Comparison of ENCODE assay signal across 8 cellular contexts in the genomic region with DNA sequence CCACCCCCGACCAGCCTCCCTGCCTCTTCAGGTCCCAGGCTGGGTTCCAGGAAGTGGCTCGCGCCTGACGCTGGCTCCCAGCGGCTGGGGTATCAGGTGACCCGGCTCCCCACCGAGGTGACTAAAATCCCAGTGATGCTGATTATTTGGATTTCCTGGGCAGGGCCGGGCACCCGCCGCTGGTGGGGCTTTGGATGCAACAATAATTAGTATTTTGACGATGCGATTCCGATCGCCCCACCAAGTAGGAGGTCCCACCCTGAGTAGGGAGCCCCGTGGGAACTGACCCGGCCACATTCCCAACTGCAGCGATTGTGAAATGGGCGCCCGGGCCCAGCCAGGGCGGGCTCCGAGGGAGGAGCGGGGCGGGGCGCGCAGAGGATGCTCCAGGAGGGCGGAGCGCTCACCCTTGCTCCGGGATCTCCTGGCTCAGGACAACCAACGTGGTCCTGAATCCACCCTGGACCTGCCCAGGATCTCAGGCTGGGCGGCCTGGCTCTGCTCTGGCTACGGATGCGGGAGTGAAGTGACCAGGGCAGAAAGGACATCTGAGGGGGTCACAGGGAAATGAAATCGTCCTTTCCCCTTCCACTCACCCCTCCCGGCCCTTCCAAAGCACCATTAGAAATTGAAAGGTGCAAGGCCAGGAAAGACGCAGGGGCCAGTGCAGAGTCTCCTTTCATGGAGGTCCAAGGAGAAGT. TPM values are rescaled to one million over a fixed set of nuclear protein-coding genes. Genes with fewer than 3 reads are reported as not detected.
DNase-seq lines count a peak whose midpoint lies in the region; ATAC-seq and TF ChIP-seq lines count a peak whose summit lies in the region.

No MANE protein-coding gene starts in this region.

- no peak for TF ChIP-seq POLR2A in upper lobe of left lung (IDR thresholded peaks at IDR 0.05)

- in situ Hi-C loops in T47D (cut with HindIII; ENCODE audit: low pct_unique_long_range_greater_than_20kb, low sequenced_read_pairs): loop anchor here (25.0 kb wide), 1 partner anchor 193 kb away; no protein-coding TSS in a partner anchor

- peak overlapping the region; percentile 27; the same call in 1 of the 2 replicates for H3K4me3 ChIP-seq in BJ (ENCODE audit: low read depth, low read length)
- H3K4me3 ChIP-seq in upper lobe of left lung: peak overlapping the region in 3 of 4 donors; percentile 13 to 44 (median 37)

- no peaks in the 10 kb centered on the region for H3K36me3 ChIP-seq in BJ (ENCODE audit: control insufficient read depth, insufficient read depth, low read length)
- no peaks in the 10 kb centered on the region for H3K36me3 ChIP-seq in upper lobe of left lung

- TF ChIP-seq EP300 in upper lobe of left lung (IDR thresholded peaks at IDR 0.05): no peak

- no peak for DNase-seq in BJ (ENCODE audit: low read depth)
- DNase-seq in HT1080 (ENCODE audit: low read depth): peak; percentile 87
- peak; percentile 29 to 69 for DNase-seq in T47D (ENCODE audit: low read depth in 1 of 2, low spot score in 1 of 2)
- DNase-seq in islet precursor cell: peak; percentile 93
- peak; percentile 78 to 90 for DNase-seq in upper lobe of left lung
- no peak for DNase-seq in NOMO-1 (lab: John Stamatoyannopoulos, UW; ENCODE audit: unreplicated experiment in 2 of 2)
- DNase-seq in stimulated activated CD4-positive, alpha-beta T cell treated with anti-CD3 and anti-CD28 coated beads, Interleukin-4, amount 100 ng/mL, for 24 hours: no peak
- no peak for DNase-seq in GF-D8 (lab: John Stamatoyannopoulos, UW)

- no peaks in the 10 kb centered on the region for H3K9me3 ChIP-seq in upper lobe of left lung

- peaks cover 3 to 20% (median 18%) of the 10 kb centered on the region in 4 donors for H3K4me1 ChIP-seq in upper lobe of left lung

- CTCF ChIA-PET in BJ (lab: Yijun Ruan, JAX): interaction anchor here (2.1 kb wide), 1 partner anchor 16 kb away, joined by 4 read pairs; no protein-coding TSS in a partner anchor

- POLR2A ChIA-PET in BJ (lab: Charles Lee): no interaction called here

- peak; percentile 83 to 90 for ATAC-seq in upper lobe of left lung (ENCODE audit: low FRiP score in 2 of 2)

- no peak for TF ChIP-seq CTCF in BJ (IDR thresholded peaks at IDR 0.05; ENCODE audit: insufficient read depth, low read depth, low read length)
- no peak for TF ChIP-seq CTCF in upper lobe of left lung (IDR thresholded peaks at IDR 0.05)

- H3K27me3 ChIP-seq in BJ (ENCODE audit: control insufficient read depth, insufficient read depth, low read length): no peaks in the 10 kb centered on the region
- H3K27me3 ChIP-seq in upper lobe of left lung: no peaks in the 10 kb centered on the region

- 14 to 24% methylated on average over 24 to 26 of the region's 35 CpGs for WGBS in upper lobe of left lung, 2 donors

- H3K27ac ChIP-seq in upper lobe of left lung: peak overlapping the region in 2 of 4 donors; percentile 51 to 76

RNA-seq across cellular contexts. Expression of a gene that starts 32.6 kb away (rescaled TPM):
- polyA plus RNA-seq in BJ (2011; rRNA removed): 30.3 and 30.4 TPM in 2 replicates
- polyA minus RNA-seq in BJ (2011; rRNA and poly(A)+ RNA removed): 92.9 and 144 TPM in 2 replicates
- total RNA-seq in HT1080 (2014; rRNA removed; shearing (Covaris generic)): 72.7 and 89.2 TPM in 2 replicates
- polyA plus RNA-seq in HT1080 (2015; cell fraction: cytosol; rRNA removed): 70.8 and 72.3 TPM in 2 replicates
- 50.7 and 60.2 TPM in 2 replicates for polyA plus RNA-seq in HT1080 (2015; cell fraction: nucleus; rRNA removed)
- total RNA-seq in upper lobe of left lung: 10 to 100 TPM in 3 of 6 donors, 1 to 10 TPM in 3; 1.0 to 19.3 (median 10.0) TPM

RNA-seq across cellular contexts. Expression of a gene that starts 37.2 kb away (rescaled TPM):
- polyA plus RNA-seq in BJ (2011; rRNA removed): 5.7 and 12.0 TPM in 2 replicates
- polyA minus RNA-seq in BJ (2011; rRNA and poly(A)+ RNA removed): 3.9 and 5.2 TPM in 2 replicates
- total RNA-seq in HT1080 (2014; rRNA removed; shearing (Covaris generic)): 36.9 and 38.5 TPM in 2 replicates
- polyA plus RNA-seq in HT1080 (2015; cell fraction: cytosol; rRNA removed): 32.9 and 41.2 TPM in 2 replicates
- polyA plus RNA-seq in HT1080 (2015; cell fraction: nucleus; rRNA removed): 50.7 and 51.4 TPM in 2 replicates
- total RNA-seq in upper lobe of left lung: 10 to 100 TPM; 13.7 to 45.9 (median 23.0) TPM

Comparison
In these comparisons a context has a peak if more than half of its experiments do, and no peak if none do; other contexts are left out.
1. DNase-seq: peak in HT1080 (single experiment), T47D (2 of 2), islet precursor cell (single experiment) and upper lobe of left lung (2 of 2); none in BJ (single experiment), NOMO-1 (0 of 2), stimulated activated CD4-positive, alpha-beta T cell treated with anti-CD3 and anti-CD28 coated beads, Interleukin-4, amount 100 ng/mL, for 24 hours (single experiment) and GF-D8 (single experiment).